Comparison of ENCODE assay signal across 9 cellular contexts in genomic region chr19:5249526-5249925, GRCh38.
"Had no signal": no experiment of that assay in that cellular context is flagged by ENCODE, and none has a peak within 500 bp of the region (broad histone marks: within the 10 kb centered on the region; RNA-seq: fewer than 3 reads in every experiment).

No MANE protein-coding gene starts in this region.

- FAIRE-seq: H54, HTR-8/SVneo had no signal

- H3K36me3 Mint-ChIP-seq: IgD-negative memory B cell had no signal

- H3K4me3 Mint-ChIP-seq: H9, HFFc6, IgD-negative memory B cell had no signal

- H3K27ac Mint-ChIP-seq: HFFc6, IgD-negative memory B cell had no signal

- H3K27me3 Mint-ChIP-seq: IgD-negative memory B cell had no signal

- H3K4me1 Mint-ChIP-seq: IgD-negative memory B cell had no signal

- DNase-seq: GOT3, H9, HCEC 1CT, HFFc6, Kasumi-1, KG1 had no signal
